ENCODE assay signal across 27 cellular contexts in genomic region chr11:21132146-21132720, GRCh38.
"Had no signal": no experiment of that assay in that cellular context is flagged by ENCODE, and none has a peak within 500 bp of the region (broad histone marks: within the 10 kb centered on the region; RNA-seq: fewer than 3 reads in every experiment).

No MANE protein-coding gene starts in this region.

- DNase-seq: cortex of kidney; effector memory CD8-positive, alpha-beta T cell; erythroblast; gastrocnemius medialis; head of caudate nucleus; left cardiac atrium; mammary epithelial cell; mesendoderm; midbrain; naive thymus-derived CD4-positive, alpha-beta T cell; nucleus accumbens; ovary; right cardiac atrium; stimulated activated CD4-positive, alpha-beta T cell treated with anti-CD3 and anti-CD28 coated beads, Interleukin-1b, Interleukin-23, amount 100 ng/mL, for 48 hours; stimulated activated CD4-positive, alpha-beta T cell treated with anti-CD3 and anti-CD28 coated beads, Interleukin-4, amount 100 ng/mL, for 1 hour; stimulated activated CD8-positive, alpha-beta memory T cell treated with anti-CD3 and anti-CD28 coated beads, Interleukin-4, amount 100 ng/mL, for 48 hours; stimulated activated naive CD4-positive, alpha-beta T cell treated with Interleukin-2 at 50 U/mL for 16 hours; uterus had no signal

- H3K4me3 Mint-ChIP-seq: effector memory CD8-positive, alpha-beta T cell; naive thymus-derived CD4-positive, alpha-beta T cell; nephron; neural progenitor cell had no signal

- H3K9me3 ChIP-seq: gastrocnemius medialis, left lung, ovary, psoas muscle, thoracic aorta, tibial nerve, upper lobe of left lung, uterus had no signal

- H3K4me1 Mint-ChIP-seq: naive thymus-derived CD4-positive, alpha-beta T cell had no signal

- FAIRE-seq: endometrium had no signal

- ATAC-seq: effector memory CD8-positive, alpha-beta T cell; gastrocnemius medialis; left lung; naive thymus-derived CD4-positive, alpha-beta T cell; psoas muscle; right cardiac atrium had no signal

- H3K27me3 Mint-ChIP-seq: effector memory CD8-positive, alpha-beta T cell; naive thymus-derived CD4-positive, alpha-beta T cell had no signal

- H3K4me3 ChIP-seq: gastrocnemius medialis, left lung, neural progenitor cell, ovary, psoas muscle, skin epidermis, thoracic aorta, tibial nerve, upper lobe of left lung, uterus had no signal

- H3K9me3 Mint-ChIP-seq: nephron, neural progenitor cell had no signal

- H3K27me3 ChIP-seq: gastrocnemius medialis, left lung, neural progenitor cell, ovary, tibial nerve, upper lobe of left lung, uterus had no signal

- H3K27ac Mint-ChIP-seq: effector memory CD8-positive, alpha-beta T cell; naive thymus-derived CD4-positive, alpha-beta T cell; nephron; neural progenitor cell had no signal

- H3K36me3 ChIP-seq: gastrocnemius medialis, left lung, neural progenitor cell, ovary, thoracic aorta, tibial nerve, upper lobe of left lung, uterus had no signal

- H3K4me1 ChIP-seq: gastrocnemius medialis, left lung, neural progenitor cell, psoas muscle, tibial nerve, upper lobe of left lung, uterus had no signal

- H3K27ac ChIP-seq: gastrocnemius medialis, left lung, neural progenitor cell, ovary, psoas muscle, skin epidermis, thoracic aorta, tibial nerve, upper lobe of left lung, uterus had no signal
